Comparison of ENCODE assay signal across 2 cellular contexts in genomic region chr3:54889731-54890130, GRCh38.
TF ChIP-seq lines count a peak whose summit lies in the region.

No MANE protein-coding gene starts in this region.

TF ChIP-seq in IMR-90, 13 proteins besides CTCF, POLR2A, EP300 and RAD21:
- no peak for TF ChIP-seq CEBPB (IDR thresholded peaks at IDR 0.05; ENCODE audit: low read depth, low read length)
- TF ChIP-seq SMC3 (IDR thresholded peaks at IDR 0.05; ENCODE audit: low read depth, low read length): no peak
- no peak for TF ChIP-seq NFE2L2 (IDR thresholded peaks at IDR 0.05; ENCODE audit: low read depth, low read length)
- no peak for TF ChIP-seq USF2 (IDR thresholded peaks at IDR 0.05; ENCODE audit: low read depth, low read length)
- TF ChIP-seq BHLHE40 (IDR thresholded peaks at IDR 0.05; ENCODE audit: low read depth, low read length): no peak
- no peak for TF ChIP-seq ELK1 (IDR thresholded peaks at IDR 0.05; ENCODE audit: borderline replicate concordance, low read depth, low read length)
- no peak for TF ChIP-seq MAZ (IDR thresholded peaks at IDR 0.05; ENCODE audit: borderline replicate concordance, low read depth, low read length)

TF ChIP-seq in SK-N-SH, 30 proteins besides CTCF, POLR2A, EP300 and RAD21:
- TF ChIP-seq FOXJ3 (CRISPR knock-in tag; IDR thresholded peaks at IDR 0.05) (no peak), CHD2 (IDR thresholded peaks at IDR 0.05; ENCODE audit: low read length, partially characterized antibody) (no peak), SMC3 (IDR thresholded peaks at IDR 0.05; ENCODE audit: low read depth, low read length) (no peak), PBX3 (IDR thresholded peaks at IDR 0.05) (no peak), JUND (IDR thresholded peaks at IDR 0.05) (no peak), TCF12 (IDR thresholded peaks at IDR 0.05) (no peak), EZH2phosphoT487 (IDR thresholded peaks at IDR 0.05; ENCODE audit: borderline replicate concordance, low read depth) (no peak), REST (IDR thresholded peaks at IDR 0.05; ENCODE audit: low read depth, low read length) (no peak), GABPA (IDR thresholded peaks at IDR 0.05; ENCODE audit: low read depth) (no peak)
